ENCODE assay signal across 8 cellular contexts in genomic region chr2:100580474-100581264, GRCh38. TPM values are rescaled to one million over a fixed set of nuclear protein-coding genes. Genes with fewer than 3 reads are reported as not detected.
DNase-seq lines count a peak whose midpoint lies in the region; ATAC-seq and TF ChIP-seq lines count a peak whose summit lies in the region.

No MANE protein-coding gene starts in this region.

- ATAC-seq in HG02798 (IDR thresholded peaks at IDR 0.05; ENCODE audit: poor library complexity, unreplicated experiment) (peak; percentile 54), GM18858 (IDR thresholded peaks at IDR 0.05; ENCODE audit: unreplicated experiment) (no peak)

- H3K9me3 ChIP-seq in spleen: no peaks in the 10 kb centered on the region

- H3K4me1 ChIP-seq in spleen: peaks cover 0 to 26% (median 17%) of the 10 kb centered on the region in 6 donors

- intact Hi-C loops in spleen (cut with DNase I; ENCODE audit: low total_unique reads): no loop called here

- WGBS in spleen, 5 donors: 22 to 35% (median 32%) methylated on average over 13 of the region's 13 CpGs

- TF ChIP-seq CTCF in GM13977 (IDR thresholded peaks at IDR 0.05; ENCODE audit: extremely low read depth, insufficient read depth, missing control alignments) (no peak), spleen (IDR thresholded peaks at IDR 0.05 in 8 of 11, conservative IDR thresholded peaks at IDR 0.05 in 3 of 11) (no peak)

- H3K27ac ChIP-seq in spleen: peak overlapping the region; percentile 13 to 91 (median 79)

- peaks cover 0 to 25% (median 5%) of the 10 kb centered on the region in 6 donors for H3K36me3 ChIP-seq in spleen

- DNase-seq in GM13977 (ENCODE audit: low spot score) (peak; percentile 59), RPMI7951 (ENCODE audit: low read depth) (peak; percentile 39), spleen (peak; percentile 84), NCI-H446 treated with DMSO at 0.1 percent for 48 hours (lab: John Stamatoyannopoulos, UW) (no peak), NCI-H1105 treated with DMSO at 0.1 percent for 48 hours (lab: John Stamatoyannopoulos, UW) (no peak)
- DNase-seq in activated naive CD4-positive, alpha-beta T cell treated with anti-CD3 and anti-CD28 coated beads, Interleukin-2, amount 50 U/mL, for 16 hours: peak; percentile 33

- in situ Hi-C loops in GM13977 (cut with MboI; ENCODE audit: low pct_unique_long_range_greater_than_20kb, low sequenced_read_pairs, unreplicated experiment): no loop called here

- peak overlapping the region in 1 of 8 donors; percentile 35 for H3K4me3 ChIP-seq in spleen

- no peak for TF ChIP-seq POLR2A in spleen (IDR thresholded peaks at IDR 0.05)

- no peaks in the 10 kb centered on the region for H3K27me3 ChIP-seq in spleen (replicated peaks in 1 of 7)

RNA-seq across cellular contexts. Expression of gene PDCL3, which starts 17.9 kb away (rescaled TPM):
- 22.4 and 22.9 TPM in 2 replicates for total RNA-seq in RPMI7951 (2014; rRNA removed; shearing (Covaris generic))
- 10 to 100 TPM in 6 of 7 donors, 1 to 10 TPM in 1; 9.4 to 17.1 (median 12.5) TPM for total RNA-seq in spleen
- polyA plus RNA-seq in spleen: 10 to 100 TPM; 19.3 to 25.1 (median 22.7) TPM

Comparison
In these comparisons a context has a peak if more than half of its experiments do, and no peak if none do; other contexts are left out.
1. DNase-seq: peak in GM13977 (single experiment), RPMI7951 (single experiment), activated naive CD4-positive, alpha-beta T cell treated with anti-CD3 and anti-CD28 coated beads, Interleukin-2, amount 50 U/mL, for 16 hours (single experiment) and spleen (single experiment); none in NCI-H446 treated with DMSO at 0.1 percent for 48 hours (single experiment) and NCI-H1105 treated with DMSO at 0.1 percent for 48 hours (single experiment).